ENCODE assay signal across 8 cellular contexts in the genomic region with DNA sequence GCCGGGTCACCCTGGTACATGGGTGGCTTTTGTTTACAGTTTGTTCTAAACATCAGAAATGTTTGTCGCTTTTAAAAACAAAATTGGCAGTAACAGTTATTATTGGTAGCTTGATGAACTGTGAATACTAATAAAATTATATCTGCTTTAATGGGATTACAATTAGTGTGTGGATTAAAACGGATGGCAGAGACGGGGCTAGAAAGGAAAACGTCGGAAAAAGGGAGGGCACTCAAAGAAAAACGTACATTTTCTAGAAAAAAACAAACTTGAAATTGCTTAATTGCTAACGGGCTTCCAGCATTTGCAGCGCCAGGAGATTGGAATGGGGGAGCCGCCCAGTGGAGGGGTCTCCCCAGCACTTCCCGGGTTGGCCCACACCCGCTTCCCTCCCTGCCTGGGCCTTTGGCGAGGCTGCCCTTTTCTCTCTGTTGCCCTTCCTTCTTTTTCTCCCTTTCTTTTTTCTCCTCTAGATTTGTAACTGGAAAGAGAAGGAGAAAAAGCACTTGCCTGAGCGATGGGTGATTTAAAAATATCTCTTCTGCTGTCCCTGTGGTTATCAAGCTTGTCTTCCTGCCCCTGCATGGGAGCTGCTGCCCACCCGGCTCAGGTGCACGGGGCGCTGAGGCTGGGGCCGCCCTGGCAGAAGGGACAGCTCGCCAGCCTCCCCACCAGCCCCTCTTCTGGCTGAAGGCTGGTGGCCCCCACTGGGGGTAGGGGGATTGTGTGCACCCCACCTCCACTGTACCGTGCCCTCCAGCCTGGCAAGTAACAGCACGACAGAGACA. TPM values are rescaled to one million over a fixed set of nuclear protein-coding genes. Genes with fewer than 3 reads are reported as not detected.
A peak's percentile ranks its signal among the peaks of the same experiment; 100 is the strongest.
DNase-seq lines count a peak whose midpoint lies in the region; ATAC-seq and TF ChIP-seq lines count a peak whose summit lies in the region.

No MANE protein-coding gene starts in this region.

- H3K36me3 ChIP-seq in ES-I3 (ENCODE audit: insufficient read depth, low read length) (no peaks in the 10 kb centered on the region), gastroesophageal sphincter (no peaks in the 10 kb centered on the region)

- TF ChIP-seq EP300 in gastroesophageal sphincter (IDR thresholded peaks at IDR 0.05), result no peak

- peak overlapping the region; percentile 96 to 100 (median 98) for H3K27ac ChIP-seq in gastroesophageal sphincter

- DNase-seq in retinal pigment epithelial cell (ENCODE audit: low read depth) (no peak), activated T-cell treated with anti-CD3 and anti-CD28 coated beads for 4 hours (no peak)
- DNase-seq in activated CD4-positive, alpha-beta T cell treated with anti-CD3 and anti-CD28 coated beads for 4 hours, result no peak
- DNase-seq in activated naive CD4-positive, alpha-beta T cell (lab: John Stamatoyannopoulos, UW), result no peak

- no peaks in the 10 kb centered on the region for H3K9me3 ChIP-seq in ES-I3 (ENCODE audit: control insufficient read depth, insufficient read depth, low read length)
- no peaks in the 10 kb centered on the region for H3K9me3 ChIP-seq in gastroesophageal sphincter

- ATAC-seq in gastroesophageal sphincter (no peak), GM18520 (IDR thresholded peaks at IDR 0.05; ENCODE audit: unreplicated experiment) (no peak)

- no peaks in the 10 kb centered on the region for H3K27me3 ChIP-seq in gastroesophageal sphincter

- H3K4me1 ChIP-seq in ES-I3 (ENCODE audit: insufficient read depth, low read length) (peaks cover 28% of the 10 kb centered on the region), gastroesophageal sphincter (peaks cover 18 to 69% (median 44%) of the 10 kb centered on the region in 3 donors)

- no peak for TF ChIP-seq POLR2A in gastroesophageal sphincter (IDR thresholded peaks at IDR 0.05)

- H3K4me3 ChIP-seq in WI38 (ENCODE audit: low read depth, low read length), result peak overlapping the region; percentile 64
- peak overlapping the region; percentile 70 for H3K4me3 ChIP-seq in gastroesophageal sphincter
- H3K4me3 ChIP-seq in retinal pigment epithelial cell (ENCODE audit: low read length), result peak overlapping the region; percentile 54

- peak overlapping the region; percentile 70; the same call in 1 of the 2 replicates for H3K9ac ChIP-seq in ES-I3 (ENCODE audit: low read depth, low read length)

- no peak for TF ChIP-seq CTCF in WI38 (IDR thresholded peaks at IDR 0.05; ENCODE audit: low read depth, low read length)
- no peak for TF ChIP-seq CTCF in gastroesophageal sphincter (IDR thresholded peaks at IDR 0.05)
- no peak for TF ChIP-seq CTCF in retinal pigment epithelial cell (conservative IDR thresholded peaks at IDR 0.05; ENCODE audit: low read depth, low read length)

- WGBS in gastroesophageal sphincter (ENCODE audit: low coverage in 1 of 2), 2 donors, result 15 to 40% methylated on average over 1 to 16 of the region's 21 CpGs

RNA-seq across cellular contexts. Expression of a gene that starts 5.9 kb away (rescaled TPM):
- 10 to 100 TPM; 17.5 to 34.3 (median 19.5) TPM for total RNA-seq in gastroesophageal sphincter
